10 cellular contexts compared by ENCODE assay signal in the genomic region with DNA sequence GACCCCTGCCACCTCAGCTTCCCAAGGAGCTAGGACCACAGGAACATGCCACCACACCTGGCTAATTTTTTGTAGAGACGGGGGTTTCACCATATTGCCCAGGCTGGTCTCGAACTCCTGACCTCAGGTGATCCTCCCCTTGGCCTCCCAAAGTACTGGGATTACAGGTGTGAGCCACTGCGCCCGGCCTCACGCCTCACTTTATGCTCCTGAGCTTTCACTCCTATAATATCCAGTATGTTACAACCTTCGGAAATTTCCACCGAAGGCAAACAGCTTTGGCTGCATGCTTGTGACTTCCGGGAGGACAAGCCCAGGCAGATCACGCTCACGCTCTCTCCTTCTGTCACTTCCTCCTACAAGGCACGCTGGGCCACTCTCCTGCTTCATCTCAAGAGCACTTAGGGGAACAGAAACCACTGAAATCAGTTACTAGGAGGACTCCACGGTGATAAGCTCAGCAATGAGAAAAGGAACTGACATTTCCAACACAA. TPM values are rescaled to one million over a fixed set of nuclear protein-coding genes. Genes with fewer than 3 reads are reported as not detected.
DNase-seq lines count a peak whose midpoint lies in the region; ATAC-seq, FAIRE-seq and TF ChIP-seq lines count a peak whose summit lies in the region.
"Had no signal": no experiment of that assay in that cellular context is flagged by ENCODE, and none has a peak within 500 bp of the region (broad histone marks: within the 10 kb centered on the region; RNA-seq: fewer than 3 reads in every experiment).

No MANE protein-coding gene starts in this region.

- no peak for TF ChIP-seq CTCF in GM10266 (IDR thresholded peaks at IDR 0.05; ENCODE audit: control insufficient read depth, insufficient read depth, low read depth, missing control alignments)
- no peak for TF ChIP-seq CTCF in HL-60 (IDR thresholded peaks at IDR 0.05; ENCODE audit: insufficient read depth, low read length)
- TF ChIP-seq CTCF in bronchial epithelial cell (IDR thresholded peaks at IDR 0.05; ENCODE audit: insufficient read depth, low read length, severe bottlenecking): no peak
- TF ChIP-seq CTCF in coronary artery (IDR thresholded peaks at IDR 0.05): no peak

- H3K36me3 ChIP-seq in bronchial epithelial cell (ENCODE audit: control insufficient read depth, insufficient read depth, low read length): peaks cover 14% of the 10 kb centered on the region

- H3K27me3 Mint-ChIP-seq in stimulated activated naive B cell treated with anti-CD40 and anti-IgM and Interleukin-4, amounts not matched to agents 10 μg/mL and 1 μg/mL and 100 μg/mL, for 72 hours: no peaks in the 10 kb centered on the region
- H3K27me3 Mint-ChIP-seq: activated naive CD8-positive, alpha-beta T cell treated with anti-CD3 and anti-CD28 coated beads, Interleukin-2, amount 10 ng/mL, durations not matched to agents 7 days and 5 days had no signal

- H3K4me1 Mint-ChIP-seq in stimulated activated naive B cell treated with anti-CD40 and anti-IgM and Interleukin-4, amounts not matched to agents 10 μg/mL and 1 μg/mL and 100 μg/mL, for 72 hours: peaks cover 37 to 69% of the 10 kb centered on the region in 2 donors

- no peak for FAIRE-seq in bronchial epithelial cell (lab: Jason Lieb, UNC)

- peak overlapping the region; percentile 81 to 83 for H3K4me3 Mint-ChIP-seq in stimulated activated naive B cell treated with anti-CD40 and anti-IgM and Interleukin-4, amounts not matched to agents 10 μg/mL and 1 μg/mL and 100 μg/mL, for 72 hours
- H3K4me3 Mint-ChIP-seq: activated naive CD8-positive, alpha-beta T cell treated with anti-CD3 and anti-CD28 coated beads, Interleukin-2, amount 10 ng/mL, durations not matched to agents 7 days and 5 days had no signal

- peak overlapping the region; percentile 100 for H3K27ac Mint-ChIP-seq in stimulated activated naive B cell treated with anti-CD40 and anti-IgM and Interleukin-4, amounts not matched to agents 10 μg/mL and 1 μg/mL and 100 μg/mL, for 72 hours

- DNase-seq in GM10266 (ENCODE audit: extremely low spot score) (peak; percentile 89), HL-60 (ENCODE audit: low read depth in 1 of 2, low spot score in 1 of 2) (peak; percentile 90 to 92), bronchial epithelial cell (ENCODE audit: low read depth) (peak; percentile 81), GOT3 (lab: John Stamatoyannopoulos, UW) (no peak), NCI-H748 treated with DMSO at 0.1 percent for 48 hours (lab: John Stamatoyannopoulos, UW) (no peak), coronary artery (ENCODE audit: low spot score) (no peak)
- DNase-seq in stimulated activated naive B cell treated with anti-CD40 and anti-IgM and Interleukin-4, amounts not matched to agents 10 μg/mL and 1 μg/mL and 100 μg/mL, for 72 hours: peak; percentile 86
- DNase-seq: activated naive CD8-positive, alpha-beta T cell treated with anti-CD3 and anti-CD28 coated beads, Interleukin-2, amount 10 ng/mL, durations not matched to agents 7 days and 5 days had no signal

- H3K4me3 ChIP-seq in HL-60 (replicated peaks; ENCODE audit: insufficient read depth, low read length) (no peak overlapping the region), bronchial epithelial cell (ENCODE audit: low read depth, low read length) (no peak overlapping the region), coronary artery (no peak overlapping the region)

- peaks cover 51 to 61% of the 10 kb centered on the region in 2 donors for H3K36me3 Mint-ChIP-seq in stimulated activated naive B cell treated with anti-CD40 and anti-IgM and Interleukin-4, amounts not matched to agents 10 μg/mL and 1 μg/mL and 100 μg/mL, for 72 hours

- H3K27me3 ChIP-seq in HL-60 (ENCODE audit: insufficient read depth, poor library complexity, severe bottlenecking): no peaks in the 10 kb centered on the region
- H3K27me3 ChIP-seq in bronchial epithelial cell (ENCODE audit: control insufficient read depth, insufficient read depth, low read length): no peaks in the 10 kb centered on the region
- H3K27me3 ChIP-seq: neutrophil had no signal

- peak overlapping the region; percentile 76 for H3K27ac ChIP-seq in HL-60 (replicated peaks)
- H3K27ac ChIP-seq in coronary artery: peak overlapping the region in 1 of 2 donors; percentile 81
- H3K27ac ChIP-seq: neutrophil had no signal

- peak; percentile 51 for ATAC-seq in GM21381 (IDR thresholded peaks at IDR 0.05; ENCODE audit: unreplicated experiment)
- peak; percentile 93 for ATAC-seq in stimulated activated naive B cell treated with anti-CD40 and anti-IgM and Interleukin-4, amounts not matched to agents 10 μg/mL and 1 μg/mL and 100 μg/mL, for 72 hours (replicated peaks)

- H3K9me3 Mint-ChIP-seq in stimulated activated naive B cell treated with anti-CD40 and anti-IgM and Interleukin-4, amounts not matched to agents 10 μg/mL and 1 μg/mL and 100 μg/mL, for 72 hours: peaks cover 4% of the 10 kb centered on the region in 2 donors
- H3K9me3 Mint-ChIP-seq: activated naive CD8-positive, alpha-beta T cell treated with anti-CD3 and anti-CD28 coated beads, Interleukin-2, amount 10 ng/mL, durations not matched to agents 7 days and 5 days had no signal

RNA-seq across cellular contexts. Expression of a gene that starts 4.4 kb away (rescaled TPM):
- total RNA-seq in bronchial epithelial cell: 57.4 TPM in 2 replicates

RNA-seq across cellular contexts. Expression of a gene that starts 4.8 kb away (rescaled TPM):
- total RNA-seq in bronchial epithelial cell: 19.7 and 21.1 TPM in 2 replicates

RNA-seq across cellular contexts. Expression of a gene that starts 4.9 kb away (rescaled TPM):
- 7.9 and 16.0 TPM in 2 replicates for total RNA-seq in bronchial epithelial cell

Comparison
In these comparisons a context has a peak if more than half of its experiments do, and no peak if none do; other contexts are left out.
1. DNase-seq: peak in GM10266 (single experiment), HL-60 (2 of 2), bronchial epithelial cell (single experiment) and stimulated activated naive B cell treated with anti-CD40 and anti-IgM and Interleukin-4, amounts not matched to agents 10 μg/mL and 1 μg/mL and 100 μg/mL, for 72 hours (single experiment); none in GOT3 (single experiment), NCI-H748 treated with DMSO at 0.1 percent for 48 hours (single experiment) and coronary artery (single experiment).